ENCODE assay signal across 8 cellular contexts in genomic region chr14:68137704-68138619, GRCh38.
DNase-seq lines count a peak whose midpoint lies in the region; ATAC-seq and TF ChIP-seq lines count a peak whose summit lies in the region.

No MANE protein-coding gene starts in this region.

- no peak for TF ChIP-seq CTCF in dorsolateral prefrontal cortex (IDR thresholded peaks at IDR 0.05 in 54 of 56, conservative IDR thresholded peaks at IDR 0.05 in 2 of 56; ENCODE audit: low read depth in 1 of 56, partially characterized antibody in 56 of 56)

- intact Hi-C loops in dorsolateral prefrontal cortex (cut with DNase I): no loop called here
- intact Hi-C loops in aorta (cut with DNase I): no loop called here

- DNase-seq in NCI-H82 (lab: John Stamatoyannopoulos, UW) (peak; percentile 15), NCI-H82 treated with DMSO at 0.1 percent for 48 hours (lab: John Stamatoyannopoulos, UW; ENCODE audit: unreplicated experiment) (no peak), NCI-H226 (peak; percentile 100), dorsolateral prefrontal cortex (peak in 4 of 10 donors; percentile 20 to 61 (median 46)), medulla oblongata (ENCODE audit: extremely low spot score) (peak; percentile 89), aorta (peak; percentile 64 to 80)
- no peak for DNase-seq in activated CD8-positive, alpha-beta memory T cell treated with anti-CD3 and anti-CD28 coated beads, Interleukin-2, amount 50 U/mL, for 48 hours

- no peaks in the 10 kb centered on the region for H3K36me3 ChIP-seq in aorta (ENCODE audit: control insufficient read depth in 1 of 2, insufficient read depth in 2 of 2, low read length in 1 of 2)

- H3K27me3 ChIP-seq in dorsolateral prefrontal cortex (no peaks in the 10 kb centered on the region), aorta (ENCODE audit: control insufficient read depth in 1 of 2, insufficient read depth in 2 of 2, low read length in 1 of 2) (peaks cover 0 to 2% of the 10 kb centered on the region in 2 donors)

- H3K9me3 ChIP-seq in aorta (ENCODE audit: control insufficient read depth, low read length): no peaks in the 10 kb centered on the region

- ATAC-seq in aorta (ENCODE audit: low FRiP score) (peak; percentile 59), GM21737 (IDR thresholded peaks at IDR 0.05; ENCODE audit: unreplicated experiment) (no peak)

- peaks cover 0 to 3% of the 10 kb centered on the region in 2 donors for H3K4me1 ChIP-seq in aorta (ENCODE audit: control insufficient read depth in 1 of 2, insufficient read depth in 2 of 2, low read length in 2 of 2)

- H3K27ac ChIP-seq in dorsolateral prefrontal cortex (peak overlapping the region in 37 of 59 donors; percentile 6 to 82 (median 63)), aorta (ENCODE audit: low read depth in 1 of 2, low read length in 2 of 2) (no peak overlapping the region)

- H3K4me3 ChIP-seq in dorsolateral prefrontal cortex (no peak overlapping the region), aorta (ENCODE audit: low read length in 2 of 2) (no peak overlapping the region)

- 33 to 36% methylated on average over 3 of the region's 3 CpGs for WGBS in aorta, 2 donors

Comparison
In these comparisons a context has a peak if more than half of its experiments do, and no peak if none do; other contexts are left out.
1. DNase-seq: peak in NCI-H82 (single experiment), NCI-H226 (single experiment), medulla oblongata (single experiment) and aorta (2 of 2); none in NCI-H82 treated with DMSO at 0.1 percent for 48 hours (single experiment) and activated CD8-positive, alpha-beta memory T cell treated with anti-CD3 and anti-CD28 coated beads, Interleukin-2, amount 50 U/mL, for 48 hours (single experiment).
2. H3K27ac ChIP-seq: peak in dorsolateral prefrontal cortex (37 of 59); none in aorta (0 of 2).